9 cellular contexts compared by ENCODE assay signal in the genomic region with DNA sequence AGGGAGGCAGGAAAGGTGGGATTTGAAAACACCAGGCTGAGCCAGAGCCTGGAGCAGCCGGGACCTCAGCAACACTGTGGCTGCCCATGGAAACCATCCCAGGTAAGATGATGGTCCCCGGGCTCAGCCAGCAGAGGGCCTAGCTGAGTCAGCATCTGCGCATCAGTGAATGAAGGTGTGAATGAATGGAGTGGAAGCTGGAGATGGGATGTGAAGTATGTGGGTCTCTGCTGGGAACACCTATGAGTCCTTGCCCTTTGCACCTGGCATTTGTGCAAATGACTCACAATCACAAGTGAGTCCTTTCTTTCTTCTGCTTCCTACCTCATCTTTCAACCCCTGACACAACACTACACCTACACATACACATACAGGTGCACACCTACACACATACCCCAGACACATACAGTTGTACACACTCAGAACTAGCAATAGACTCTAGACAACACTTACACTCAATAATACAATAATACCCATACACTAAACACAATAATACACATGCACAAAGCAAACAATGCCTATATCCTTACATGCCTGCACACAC.
DNase-seq lines count a peak whose midpoint lies in the region; ATAC-seq and TF ChIP-seq lines count a peak whose summit lies in the region.
"Had no signal": no experiment of that assay in that cellular context is flagged by ENCODE, and none has a peak within 500 bp of the region (broad histone marks: within the 10 kb centered on the region; RNA-seq: fewer than 3 reads in every experiment).

No MANE protein-coding gene starts in this region.

- peaks cover 39% of the 10 kb centered on the region for H3K4me1 Mint-ChIP-seq in neural crest cell
- peaks cover 9% of the 10 kb centered on the region for H3K4me1 Mint-ChIP-seq in activated T-helper 17 cell treated with anti-CD3 and anti-CD28 coated beads, Interleukin-2, amount 50 U/mL, for 72 hours

- H3K36me3 ChIP-seq in testis (ENCODE audit: low read depth, missing control alignments) (no peaks in the 10 kb centered on the region), GM23248 (ENCODE audit: low read depth) (no peaks in the 10 kb centered on the region)
- H3K36me3 ChIP-seq: vagina had no signal

- TF ChIP-seq CTCF in LNCAP (IDR thresholded peaks at IDR 0.05) (peak; percentile 43), choroid plexus epithelial cell (conservative IDR thresholded peaks at IDR 0.05; ENCODE audit: low read depth, low read length) (peak; percentile 67), neural crest cell (conservative IDR thresholded peaks at IDR 0.05) (peak; percentile 43), testis (IDR thresholded peaks at IDR 0.05) (no peak)

- H3F3A ChIP-seq in GM23248 (ENCODE audit: insufficient read depth), result no peaks in the 10 kb centered on the region

- no peaks in the 10 kb centered on the region for H3K9me2 ChIP-seq in GM23248 (ENCODE audit: insufficient read depth)

- H3K4me1 ChIP-seq in testis, result peaks cover 7% of the 10 kb centered on the region
- peaks cover 20% of the 10 kb centered on the region for H3K4me1 ChIP-seq in GM23248 (ENCODE audit: insufficient read depth)

- H3K79me2 ChIP-seq in GM23248 (ENCODE audit: insufficient read depth), result no peaks in the 10 kb centered on the region

- H3K4me3 ChIP-seq in choroid plexus epithelial cell (ENCODE audit: low read depth, low read length) (no peak overlapping the region), testis (no peak overlapping the region), GM23248 (no peak overlapping the region)
- H3K4me3 ChIP-seq: vagina had no signal

- no peak overlapping the region for H3K9ac ChIP-seq in GM23248

- H2AFZ ChIP-seq in GM23248, result no peak overlapping the region

- H3K9me3 ChIP-seq in testis (no peaks in the 10 kb centered on the region), GM23248 (ENCODE audit: low read depth) (no peaks in the 10 kb centered on the region)
- H3K9me3 ChIP-seq: vagina had no signal

- ATAC-seq in activated T-helper 17 cell treated with anti-CD3 and anti-CD28 coated beads, Interleukin-2, amount 50 U/mL, for 72 hours (replicated peaks), result no peak

- 46 to 49% methylated on average over 2 to 3 of the region's 3 CpGs for WGBS in testis, 2 donors
- WGBS in GM23248 (ENCODE audit: low coverage in 1 of 2, low lambda C conversion rate in 2 of 2, missing lambda C conversion rate in 2 of 2), 2 experiments, result 38 to 43% methylated on average over 3 of the region's 3 CpGs

- H3K27me3 ChIP-seq in testis (no peaks in the 10 kb centered on the region), GM23248 (replicated peaks; ENCODE audit: insufficient read depth) (no peaks in the 10 kb centered on the region; the same call in 1 of the 2 replicates)
- H3K27me3 ChIP-seq: vagina had no signal

- H4K20me1 ChIP-seq in GM23248 (ENCODE audit: insufficient read depth), result no peaks in the 10 kb centered on the region

- no peak overlapping the region for H3K4me3 Mint-ChIP-seq in neural crest cell
- H3K4me3 Mint-ChIP-seq in activated T-helper 17 cell treated with anti-CD3 and anti-CD28 coated beads, Interleukin-2, amount 50 U/mL, for 72 hours, result no peak overlapping the region

- H3K36me3 Mint-ChIP-seq in neural crest cell (ENCODE audit: low read depth), result no peaks in the 10 kb centered on the region
- no peaks in the 10 kb centered on the region for H3K36me3 Mint-ChIP-seq in activated T-helper 17 cell treated with anti-CD3 and anti-CD28 coated beads, Interleukin-2, amount 50 U/mL, for 72 hours (ENCODE audit: low read depth)

- no peak overlapping the region for H3K27ac ChIP-seq in testis
- no peak overlapping the region for H3K27ac ChIP-seq in GM23248
- H3K27ac ChIP-seq: vagina had no signal

- in situ Hi-C loops in GM23248 (cut with MboI), result no loop called here

- peaks cover 2% of the 10 kb centered on the region for H3K9me3 Mint-ChIP-seq in neural crest cell
- H3K9me3 Mint-ChIP-seq in activated T-helper 17 cell treated with anti-CD3 and anti-CD28 coated beads, Interleukin-2, amount 50 U/mL, for 72 hours, result no peaks in the 10 kb centered on the region

- intact Hi-C loops in testis (cut with DNase I; ENCODE audit: low total_unique reads), result no loop called here

- DNase-seq in GDM1 (lab: John Stamatoyannopoulos, UW) (peak; percentile 52), choroid plexus epithelial cell (ENCODE audit: low read depth) (no peak), neural crest cell (ENCODE audit: low read depth, low spot score) (no peak), testis (no peak), GM23248 (no peak)
- DNase-seq: NCI-H1092 treated with DMSO at 0.1 percent for 48 hours had no signal

- peaks cover 14% of the 10 kb centered on the region for H3K27me3 Mint-ChIP-seq in neural crest cell (ENCODE audit: low read depth)
- H3K27me3 Mint-ChIP-seq in activated T-helper 17 cell treated with anti-CD3 and anti-CD28 coated beads, Interleukin-2, amount 50 U/mL, for 72 hours, result no peaks in the 10 kb centered on the region

- no peak overlapping the region for H3K4me2 ChIP-seq in GM23248 (ENCODE audit: unreplicated experiment)

- TF ChIP-seq POLR2A in testis (IDR thresholded peaks at IDR 0.05), result no peak

- H3K27ac Mint-ChIP-seq in neural crest cell (ENCODE audit: unreplicated experiment), result no peak overlapping the region
- no peak overlapping the region for H3K27ac Mint-ChIP-seq in activated T-helper 17 cell treated with anti-CD3 and anti-CD28 coated beads, Interleukin-2, amount 50 U/mL, for 72 hours

Comparison
In these comparisons a context has a peak if more than half of its experiments do, and no peak if none do; other contexts are left out.
1. CTCF ChIP-seq: peak in LNCAP (single experiment), choroid plexus epithelial cell (single experiment) and neural crest cell (single experiment); none in testis (0 of 3).